In the genomic region with DNA sequence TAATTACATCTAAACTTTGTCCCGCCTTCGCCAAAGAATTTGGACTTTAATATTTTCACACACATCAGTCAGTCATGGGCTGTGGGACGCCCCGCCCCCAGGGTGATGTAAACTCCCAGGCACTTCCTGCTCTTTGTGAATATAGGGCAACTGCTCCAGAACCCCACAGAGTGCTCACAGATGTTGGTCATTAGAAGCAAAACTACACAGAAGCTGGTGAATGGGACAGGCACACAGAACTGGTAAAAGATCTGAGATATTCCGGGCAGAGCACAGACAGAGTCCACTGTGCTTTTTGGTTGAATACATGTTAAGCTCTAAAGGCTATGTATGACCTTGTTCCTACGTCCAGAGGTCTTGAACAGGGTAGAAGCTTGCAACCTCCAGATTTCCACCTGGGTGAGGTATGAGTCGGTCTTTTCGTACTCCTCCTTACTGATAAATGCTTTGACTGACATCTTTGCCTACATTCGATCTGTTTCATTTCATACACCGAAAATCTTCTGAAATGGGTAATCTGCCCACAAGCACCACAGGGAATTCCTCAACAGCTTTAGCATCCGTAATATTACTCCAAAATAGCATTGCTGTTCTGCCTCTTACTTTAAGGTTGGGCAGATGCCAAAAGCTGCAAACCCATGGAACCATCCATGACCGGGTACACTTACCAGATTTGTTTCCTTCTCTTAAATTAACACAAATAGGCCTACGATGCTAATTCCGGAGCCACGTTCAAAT, we compare ENCODE assay signal across 12 cellular contexts.
DNase-seq lines count a peak whose midpoint lies in the region; ATAC-seq, FAIRE-seq and TF ChIP-seq lines count a peak whose summit lies in the region.
"Had no signal": no experiment of that assay in that cellular context is flagged by ENCODE, and none has a peak within 500 bp of the region (broad histone marks: within the 10 kb centered on the region; RNA-seq: fewer than 3 reads in every experiment).

No MANE protein-coding gene starts in this region.

- WGBS in pancreas, 2 donors, result 61 to 64% methylated on average over 15 of the region's 15 CpGs

- peak in 3 of 4 donors; percentile 46 to 62 (median 60) for ATAC-seq in pancreas
- no peak for ATAC-seq in HG03469 (IDR thresholded peaks at IDR 0.05; ENCODE audit: unreplicated experiment)
- ATAC-seq in GM19035 (IDR thresholded peaks at IDR 0.05; ENCODE audit: unreplicated experiment), result no peak
- ATAC-seq in HG03139 (IDR thresholded peaks at IDR 0.05; ENCODE audit: unreplicated experiment), result no peak

- H3K9ac ChIP-seq in SK-N-MC (ENCODE audit: insufficient read length), result no peak overlapping the region

- DNase-seq in DMS 273 (lab: John Stamatoyannopoulos, UW; ENCODE audit: unreplicated experiment), result peak; percentile 62
- DNase-seq in SK-N-MC (ENCODE audit: low read depth, low spot score), result no peak
- DNase-seq in fibroblast of pulmonary artery (ENCODE audit: low read depth), result peak; percentile 65
- DNase-seq in pancreas, result peak in 1 of 6 donors; percentile 17
- no peak for DNase-seq in islet precursor cell
- DNase-seq: activated CD4-positive, alpha-beta memory T cell treated with anti-CD3 and anti-CD28 coated beads, Interleukin-2, amount 10 ng/mL, durations not matched to agents 7 days and 5 days; CD4-positive, alpha-beta memory T cell; Kasumi-1 had no signal

- no peaks in the 10 kb centered on the region for H3K36me3 ChIP-seq in SK-N-MC (ENCODE audit: insufficient read depth, low read length)
- no peaks in the 10 kb centered on the region for H3K36me3 ChIP-seq in pancreas

- intact Hi-C loops in pancreas (cut with DNase I), result no loop called here

- no peaks in the 10 kb centered on the region for H3K4me1 ChIP-seq in pancreas

- no peak for TF ChIP-seq CTCF in fibroblast of pulmonary artery (IDR thresholded peaks at IDR 0.05; ENCODE audit: low read length, missing control alignments)
- no peak for TF ChIP-seq CTCF in pancreas (IDR thresholded peaks at IDR 0.05)

- no peaks in the 10 kb centered on the region for H3K27me3 ChIP-seq in pancreas

- H3K27ac ChIP-seq in SK-N-MC (no peak overlapping the region), pancreas (no peak overlapping the region)

- FAIRE-seq in pancreas (lab: Jason Lieb, UNC), result no peak
- FAIRE-seq: islet of Langerhans had no signal

- H3K9me3 ChIP-seq in SK-N-MC (ENCODE audit: low read depth, low read length) (no peaks in the 10 kb centered on the region), pancreas (no peaks in the 10 kb centered on the region)

- H3K4me3 ChIP-seq in SK-N-MC (peak overlapping the region; percentile 53), fibroblast of pulmonary artery (replicated peaks; ENCODE audit: low read depth, low read length) (no peak overlapping the region), pancreas (no peak overlapping the region)

Comparison
In these comparisons a context has a peak if more than half of its experiments do, and no peak if none do; other contexts are left out.
1. DNase-seq: peak in DMS 273 (single experiment) and fibroblast of pulmonary artery (single experiment); none in SK-N-MC (single experiment) and islet precursor cell (single experiment).
2. ATAC-seq: peak in pancreas (3 of 4); none in HG03469 (single experiment), GM19035 (single experiment) and HG03139 (single experiment).